ENCODE assay signal across 5 cellular contexts in genomic region chr7:44032031-44032430, GRCh38. TPM values are rescaled to one million over a fixed set of nuclear protein-coding genes. Genes with fewer than 3 reads are reported as not detected.
"Had no signal": no experiment of that assay in that cellular context is flagged by ENCODE, and none has a peak within 500 bp of the region (broad histone marks: within the 10 kb centered on the region; RNA-seq: fewer than 3 reads in every experiment).

No MANE protein-coding gene starts in this region.

RNA-seq across cellular contexts. Expression of gene PGAM2, which starts 33.3 kb away (rescaled TPM):
- total RNA-seq: IMR-90 had no signal

RNA-seq across cellular contexts. Expression of gene SPDYE1, which starts 34.3 kb away (rescaled TPM):
- total RNA-seq: GM23338, H1, H9, HT-29, IMR-90 had no signal
